Comparison of ENCODE assay signal across 1 cellular context in genomic region chr10:114632869-114633715, GRCh38.
TF ChIP-seq lines count a peak whose summit lies in the region.

No MANE protein-coding gene starts in this region.

TF ChIP-seq in liver, 16 proteins besides CTCF, POLR2A, EP300 and RAD21 (continued from another document):
- TF ChIP-seq, protein P1, sequence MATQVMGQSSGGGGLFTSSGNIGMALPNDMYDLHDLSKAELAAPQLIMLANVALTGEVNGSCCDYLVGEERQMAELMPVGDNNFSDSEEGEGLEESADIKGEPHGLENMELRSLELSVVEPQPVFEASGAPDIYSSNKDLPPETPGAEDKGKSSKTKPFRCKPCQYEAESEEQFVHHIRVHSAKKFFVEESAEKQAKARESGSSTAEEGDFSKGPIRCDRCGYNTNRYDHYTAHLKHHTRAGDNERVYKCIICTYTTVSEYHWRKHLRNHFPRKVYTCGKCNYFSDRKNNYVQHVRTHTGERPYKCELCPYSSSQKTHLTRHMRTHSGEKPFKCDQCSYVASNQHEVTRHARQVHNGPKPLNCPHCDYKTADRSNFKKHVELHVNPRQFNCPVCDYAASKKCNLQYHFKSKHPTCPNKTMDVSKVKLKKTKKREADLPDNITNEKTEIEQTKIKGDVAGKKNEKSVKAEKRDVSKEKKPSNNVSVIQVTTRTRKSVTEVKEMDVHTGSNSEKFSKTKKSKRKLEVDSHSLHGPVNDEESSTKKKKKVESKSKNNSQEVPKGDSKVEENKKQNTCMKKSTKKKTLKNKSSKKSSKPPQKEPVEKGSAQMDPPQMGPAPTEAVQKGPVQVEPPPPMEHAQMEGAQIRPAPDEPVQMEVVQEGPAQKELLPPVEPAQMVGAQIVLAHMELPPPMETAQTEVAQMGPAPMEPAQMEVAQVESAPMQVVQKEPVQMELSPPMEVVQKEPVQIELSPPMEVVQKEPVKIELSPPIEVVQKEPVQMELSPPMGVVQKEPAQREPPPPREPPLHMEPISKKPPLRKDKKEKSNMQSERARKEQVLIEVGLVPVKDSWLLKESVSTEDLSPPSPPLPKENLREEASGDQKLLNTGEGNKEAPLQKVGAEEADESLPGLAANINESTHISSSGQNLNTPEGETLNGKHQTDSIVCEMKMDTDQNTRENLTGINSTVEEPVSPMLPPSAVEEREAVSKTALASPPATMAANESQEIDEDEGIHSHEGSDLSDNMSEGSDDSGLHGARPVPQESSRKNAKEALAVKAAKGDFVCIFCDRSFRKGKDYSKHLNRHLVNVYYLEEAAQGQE (IDR thresholded peaks at IDR 0.05): no peak
- TF ChIP-seq SP1 (IDR thresholded peaks at IDR 0.05) (no peak), RXRA (IDR thresholded peaks at IDR 0.05) (peak; percentile 28 to 67), TAF1 (conservative IDR thresholded peaks at IDR 0.05) (no peak)
